In genomic region chrY:15535131-15535530, GRCh38 we compare ENCODE assay signal across 26 cellular contexts.
"Had no signal": no experiment of that assay in that cellular context is flagged by ENCODE, and none has a peak within 500 bp of the region (broad histone marks: within the 10 kb centered on the region; RNA-seq: fewer than 3 reads in every experiment).

No MANE protein-coding gene starts in this region.

- H3K4me3 ChIP-seq: ascending aorta, heart left ventricle, neural progenitor cell, psoas muscle, right atrium auricular region, transverse colon had no signal

- H3K27me3 Mint-ChIP-seq: activated naive CD4-positive, alpha-beta T cell treated with anti-CD3 and anti-CD28 coated beads, Interleukin-2, amount 10 ng/mL, durations not matched to agents 7 days and 5 days had no signal

- H3K27ac ChIP-seq: ascending aorta, brain microvascular endothelial cell, heart left ventricle, neural progenitor cell, parathyroid adenoma, psoas muscle, right atrium auricular region, transverse colon, WERI-Rb-1 had no signal

- H2AFZ ChIP-seq: neural progenitor cell, parathyroid adenoma had no signal

- H3K4me1 ChIP-seq: ascending aorta, heart left ventricle, neural progenitor cell, parathyroid adenoma, psoas muscle, right atrium auricular region, transverse colon had no signal

- H3K4me1 Mint-ChIP-seq: activated naive CD4-positive, alpha-beta T cell treated with anti-CD3 and anti-CD28 coated beads, Interleukin-2, amount 10 ng/mL, durations not matched to agents 7 days and 5 days; activated naive CD8-positive, alpha-beta T cell treated with anti-CD3 and anti-CD28 coated beads, Interleukin-2, amount 10 ng/mL, durations not matched to agents 7 days and 5 days; immature natural killer cell; neural progenitor cell had no signal

- H3K9ac ChIP-seq: neural progenitor cell, parathyroid adenoma had no signal

- H3K9me3 ChIP-seq: ascending aorta, heart left ventricle, psoas muscle, right atrium auricular region, transverse colon had no signal

- H3K79me2 ChIP-seq: parathyroid adenoma had no signal

- H3K4me2 ChIP-seq: neural progenitor cell had no signal

- H3K27me3 ChIP-seq: ascending aorta, brain microvascular endothelial cell, heart left ventricle, neural progenitor cell, right atrium auricular region, transverse colon had no signal

- ATAC-seq: effector memory CD8-positive, alpha-beta T cell; heart left ventricle; natural killer cell; psoas muscle had no signal

- H3K36me3 Mint-ChIP-seq: activated naive CD4-positive, alpha-beta T cell treated with anti-CD3 and anti-CD28 coated beads, Interleukin-2, amount 10 ng/mL, durations not matched to agents 7 days and 5 days; activated naive CD8-positive, alpha-beta T cell treated with anti-CD3 and anti-CD28 coated beads, Interleukin-2, amount 10 ng/mL, durations not matched to agents 7 days and 5 days; immature natural killer cell; natural killer cell; neural progenitor cell had no signal

- DNase-seq: activated CD4-positive, alpha-beta T cell treated with anti-CD3 and anti-CD28 coated beads, Interleukin-2, amount 50 U/mL, for 48 hours; activated CD8-positive, alpha-beta memory T cell treated with anti-CD3 and anti-CD28 coated beads for 24 hours; activated gamma-delta T cell; activated naive CD4-positive, alpha-beta T cell treated with anti-CD3 and anti-CD28 coated beads, Interleukin-2, amount 10 ng/mL, durations not matched to agents 7 days and 5 days; activated naive CD8-positive, alpha-beta T cell treated with anti-CD3 and anti-CD28 coated beads, Interleukin-2, amount 10 ng/mL, durations not matched to agents 7 days and 5 days; brain microvascular endothelial cell; cortex of kidney; effector memory CD8-positive, alpha-beta T cell; heart left ventricle; hypothalamus; immature natural killer cell; kidney; natural killer cell; occipital lobe; psoas muscle; stimulated activated CD4-positive, alpha-beta T cell treated with anti-CD3 and anti-CD28 coated beads, Interleukin-15, amount 100 ng/mL, for 24 hours; stimulated activated CD4-positive, alpha-beta T cell treated with anti-CD3 and anti-CD28 coated beads, Interleukin-2, amount 100 ng/mL, for 24 hours; stimulated activated naive CD4-positive, alpha-beta T cell treated with Interleukin-2 at 50 U/mL for 16 hours; transverse colon; WERI-Rb-1 had no signal

- H3K9me3 Mint-ChIP-seq: activated naive CD4-positive, alpha-beta T cell treated with anti-CD3 and anti-CD28 coated beads, Interleukin-2, amount 10 ng/mL, durations not matched to agents 7 days and 5 days; activated naive CD8-positive, alpha-beta T cell treated with anti-CD3 and anti-CD28 coated beads, Interleukin-2, amount 10 ng/mL, durations not matched to agents 7 days and 5 days; activated T-helper 1 cell treated with anti-CD3 and anti-CD28 coated beads, Interleukin-12 subunit alpha, Interleukin-12 subunit beta, Interleukin-2, Interleukin-4 antibody, amounts not matched to agents 30 ng/mL and 10 ng/mL and 1 ng/mL, durations not matched to agents 14 hours and 24 hours and 36 hours; neural progenitor cell; T-helper 1 cell treated with Interleukin-12 subunit alpha and Interleukin-12 subunit beta and Interleukin-4 antibody, amounts not matched to agents 30 μg/mL and 1 μg/mL, for 36 hours had no signal

- H3K4me3 Mint-ChIP-seq: activated naive CD4-positive, alpha-beta T cell treated with anti-CD3 and anti-CD28 coated beads, Interleukin-2, amount 10 ng/mL, durations not matched to agents 7 days and 5 days; activated naive CD8-positive, alpha-beta T cell treated with anti-CD3 and anti-CD28 coated beads, Interleukin-2, amount 10 ng/mL, durations not matched to agents 7 days and 5 days; activated T-helper 1 cell treated with anti-CD3 and anti-CD28 coated beads, Interleukin-12 subunit alpha, Interleukin-12 subunit beta, Interleukin-2, Interleukin-4 antibody, amounts not matched to agents 30 ng/mL and 10 ng/mL and 1 ng/mL, durations not matched to agents 14 hours and 24 hours and 36 hours; effector memory CD8-positive, alpha-beta T cell; immature natural killer cell; natural killer cell; neural progenitor cell; T-helper 1 cell treated with Interleukin-12 subunit alpha and Interleukin-12 subunit beta and Interleukin-4 antibody, amounts not matched to agents 30 μg/mL and 1 μg/mL, for 36 hours had no signal

- H3K36me3 ChIP-seq: ascending aorta, brain microvascular endothelial cell, heart left ventricle, neural progenitor cell, right atrium auricular region, transverse colon, WERI-Rb-1 had no signal
